Comparison of ENCODE assay signal across 27 cellular contexts in genomic region chr11:35609656-35610055, GRCh38.
"Had no signal": no experiment of that assay in that cellular context is flagged by ENCODE, and none has a peak within 500 bp of the region (broad histone marks: within the 10 kb centered on the region; RNA-seq: fewer than 3 reads in every experiment).

No MANE protein-coding gene starts in this region.

- H3K9me3 ChIP-seq: stomach, suprapubic skin, testis, thoracic aorta, thyroid gland, tibial artery, tibial nerve, transverse colon, upper lobe of left lung, upper lobe of right lung, uterus, vagina had no signal

- DNase-seq: stimulated activated CD4-positive, alpha-beta T cell treated with anti-CD3 and anti-CD28 coated beads, Interleukin-2, amount 100 ng/mL, for 48 hours; stimulated activated CD4-positive, alpha-beta T cell treated with anti-CD3 and anti-CD28 coated beads, Interleukin-4, amount 100 ng/mL, for 1 hour; stimulated activated CD4-positive, alpha-beta T cell treated with anti-CD3 and anti-CD28 coated beads, Interleukin-4, amount 100 ng/mL, for 24 hours; stimulated activated CD4-positive, alpha-beta T cell treated with anti-CD3 and anti-CD28 coated beads, Interleukin-4, amount 100 ng/mL, for 4 hours; stimulated activated CD8-positive, alpha-beta memory T cell treated with anti-CD3 and anti-CD28 coated beads, Interleukin-4, amount 100 ng/mL, for 48 hours; stimulated activated naive B cell treated with anti-CD40 and anti-IgM and Interleukin-4, amounts not matched to agents 10 μg/mL and 1 μg/mL and 100 μg/mL, for 72 hours; stimulated activated naive CD4-positive, alpha-beta T cell; stimulated activated naive CD4-positive, alpha-beta T cell treated with Interleukin-2 at 50 U/mL for 16 hours; stimulated activated naive CD8-positive, alpha-beta T cell treated with anti-CD3 and anti-CD28 coated beads, Interleukin-15, amount 100 ng/mL, for 72 hours; stimulated activated naive CD8-positive, alpha-beta T cell treated with anti-CD3 and anti-CD28 coated beads, Interleukin-15, Interleukin-2, amounts not matched to agents 100 U/mL and 50 U/mL, for 24 hours; stomach; substantia nigra; testis; thyroid gland; tibial artery; transverse colon; trophoblast cell; upper lobe of left lung; upper lobe of right lung; uterus had no signal

- H3K36me3 ChIP-seq: stomach, suprapubic skin, thoracic aorta, thyroid gland, tibial artery, tibial nerve, transverse colon, upper lobe of left lung, upper lobe of right lung, uterus, vagina had no signal

- H3K27ac ChIP-seq: stomach, suprapubic skin, testis, thoracic aorta, thyroid gland, tibial artery, tibial nerve, transverse colon, upper lobe of left lung, upper lobe of right lung, uterus, vagina had no signal

- H3K4me3 ChIP-seq: stomach, suprapubic skin, testis, thoracic aorta, thyroid gland, tibial artery, tibial nerve, transverse colon, upper lobe of left lung, upper lobe of right lung, uterus, vagina had no signal

- ATAC-seq: stimulated activated effector memory CD8-positive, alpha-beta T cell treated with anti-CD3 and anti-CD28 coated beads, Interleukin-12 subunit alpha, Interleukin-12 subunit beta, amount 100 ng/mL, for 72 hours; stimulated activated memory B cell treated with anti-CD40 and anti-IgM and Interleukin-4, amounts not matched to agents 10 μg/mL and 1 μg/mL and 100 μg/mL, for 72 hours; stimulated activated naive B cell treated with anti-CD40 and anti-IgM and Interleukin-4, amounts not matched to agents 10 μg/mL and 1 μg/mL and 100 μg/mL, for 72 hours; stimulated activated naive CD8-positive, alpha-beta T cell treated with anti-CD3 and anti-CD28 coated beads, Interleukin-15, amount 100 ng/mL, for 72 hours; stimulated activated naive CD8-positive, alpha-beta T cell treated with anti-CD3 and anti-CD28 coated beads, Interleukin-15, Interleukin-2, amounts not matched to agents 100 U/mL and 50 U/mL, for 24 hours; upper lobe of right lung had no signal

- H3K27me3 ChIP-seq: suprapubic skin, testis, thyroid gland, upper lobe of left lung, uterus, vagina had no signal

- FAIRE-seq: urothelium cell line had no signal

- H3K4me1 ChIP-seq: stomach, testis, thyroid gland, transverse colon, upper lobe of left lung, upper lobe of right lung, uterus, vagina had no signal
